ENCODE assay signal across 7 cellular contexts in the genomic region with DNA sequence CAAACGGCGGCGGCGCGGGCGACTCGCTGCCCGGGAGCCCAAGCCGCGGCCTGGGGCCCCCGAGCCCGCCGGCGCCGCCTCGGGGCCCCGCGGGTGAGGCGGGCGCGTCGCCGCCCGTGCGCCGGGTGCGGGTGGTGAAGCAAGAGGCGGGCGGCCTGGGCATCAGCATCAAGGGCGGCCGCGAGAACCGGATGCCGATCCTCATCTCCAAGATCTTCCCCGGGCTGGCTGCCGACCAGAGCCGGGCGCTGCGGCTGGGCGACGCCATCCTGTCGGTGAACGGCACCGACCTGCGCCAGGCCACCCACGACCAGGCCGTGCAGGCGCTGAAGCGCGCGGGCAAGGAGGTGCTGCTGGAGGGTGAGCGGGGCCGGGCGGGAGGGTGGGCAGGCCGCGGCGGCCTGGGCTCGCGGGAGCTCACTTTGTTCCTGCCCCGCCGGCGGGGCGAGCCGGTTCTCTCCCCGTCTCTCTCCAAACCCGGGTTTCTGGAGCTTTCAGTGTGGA. TPM values are rescaled to one million over a fixed set of nuclear protein-coding genes. Genes with fewer than 3 reads are reported as not detected.
DNase-seq lines count a peak whose midpoint lies in the region; ATAC-seq, FAIRE-seq and TF ChIP-seq lines count a peak whose summit lies in the region.

No MANE protein-coding gene starts in this region.

- peaks cover 14% of the 10 kb centered on the region for H3K4me1 ChIP-seq in OCI-LY3 (ENCODE audit: low read length)
- H3K4me1 ChIP-seq in foreskin keratinocyte, result peaks cover 27% of the 10 kb centered on the region
- peaks cover 51 to 53% of the 10 kb centered on the region in 2 experiments for H3K4me1 ChIP-seq in neutrophil (ENCODE audit: control insufficient read depth in 1 of 2, insufficient read depth in 1 of 2, low read depth in 1 of 2, low read length in 1 of 2)

- peak; percentile 12 for ATAC-seq in GM18499 (IDR thresholded peaks at IDR 0.05; ENCODE audit: insufficient read depth, unreplicated experiment)
- ATAC-seq in HG02571 (IDR thresholded peaks at IDR 0.05; ENCODE audit: unreplicated experiment), result peak; percentile 34
- ATAC-seq in foreskin keratinocyte, result peak; percentile 19

- H3K4me3 ChIP-seq in OCI-LY3 (ENCODE audit: low read length) (peak overlapping the region; percentile 88), neutrophil (ENCODE audit: low read depth in 1 of 2, low read length in 1 of 2) (peak overlapping the region; percentile 81 to 89)

- H3K4me2 ChIP-seq in OCI-LY3 (ENCODE audit: low read length), result peak overlapping the region; percentile 92

- H3K27ac ChIP-seq in OCI-LY3 (ENCODE audit: low read length) (peak overlapping the region; percentile 97), foreskin keratinocyte (peak overlapping the region; percentile 12), neutrophil (peak overlapping the region; percentile 97)

- no peaks in the 10 kb centered on the region for H3K9me3 ChIP-seq in OCI-LY3 (ENCODE audit: insufficient read depth, low read length)
- H3K9me3 ChIP-seq in neutrophil, result no peaks in the 10 kb centered on the region

- TF ChIP-seq CTCF in OCI-LY3 (IDR thresholded peaks at IDR 0.05; ENCODE audit: low read depth, low read length), result no peak
- no peak for TF ChIP-seq CTCF in foreskin keratinocyte (conservative IDR thresholded peaks at IDR 0.05)
- TF ChIP-seq CTCF in neutrophil (IDR thresholded peaks at IDR 0.05), result no peak

- peak; percentile 79 for DNase-seq in activated effector memory CD4-positive, alpha-beta T cell treated with anti-CD3 and anti-CD28 coated beads, Interleukin-2, amount 50 U/mL, for 16 hours
- DNase-seq in foreskin keratinocyte, result peak in 1 of 2 donors; percentile 32
- DNase-seq in urothelium cell line (ENCODE audit: low spot score), result peak; percentile 47

- peaks cover 37% of the 10 kb centered on the region for H3K79me2 ChIP-seq in OCI-LY3 (ENCODE audit: low read length)

- peaks cover 26% of the 10 kb centered on the region for H4K20me1 ChIP-seq in OCI-LY3 (ENCODE audit: insufficient read depth, low read length)

- peaks cover 6% of the 10 kb centered on the region for H3K36me3 ChIP-seq in OCI-LY3 (replicated peaks; ENCODE audit: low read depth, low read length)
- H3K36me3 ChIP-seq in neutrophil, result no peaks in the 10 kb centered on the region

- no peak overlapping the region for H2AFZ ChIP-seq in OCI-LY3 (ENCODE audit: low read depth, low read length)

- H3K27me3 ChIP-seq in OCI-LY3 (ENCODE audit: low read depth, low read length) (no peaks in the 10 kb centered on the region), foreskin keratinocyte (no peaks in the 10 kb centered on the region), neutrophil (peaks cover 17% of the 10 kb centered on the region)

- H3K9ac ChIP-seq in OCI-LY3 (ENCODE audit: low read length), result peak overlapping the region; percentile 75

- FAIRE-seq in urothelium cell line (lab: Jason Lieb, UNC), result no peak

RNA-seq across cellular contexts. Expression of a gene that starts 0.5 kb away (rescaled TPM):
- total RNA-seq in foreskin keratinocyte, result 14.3 and 14.8 TPM in 2 replicates
- polyA plus RNA-seq in foreskin keratinocyte, result 3.2 TPM in 2 replicates

RNA-seq across cellular contexts. Expression of a gene that starts 55.0 kb away (rescaled TPM):
- 50.6 and 55.4 TPM in 2 replicates for total RNA-seq in foreskin keratinocyte
- 49.5 and 63.3 TPM in 2 replicates for polyA plus RNA-seq in foreskin keratinocyte

RNA-seq across cellular contexts. Expression of a gene that starts 55.1 kb away (rescaled TPM):
- total RNA-seq in foreskin keratinocyte, result 112 and 113 TPM in 2 replicates
- polyA plus RNA-seq in foreskin keratinocyte, result 145 and 156 TPM in 2 replicates

Comparison
In these comparisons a context has a peak if more than half of its experiments do, and no peak if none do; other contexts are left out.
1. H3K27ac ChIP-seq: peak in every context shown above with its lines; median percentile 97 in OCI-LY3; 97 in neutrophil; 12 in foreskin keratinocyte.